18 cellular contexts compared by ENCODE assay signal in genomic region chrX:153474266-153474665, GRCh38. TPM values are rescaled to one million over a fixed set of nuclear protein-coding genes. Genes with fewer than 3 reads are reported as not detected.
DNase-seq lines count a peak whose midpoint lies in the region; FAIRE-seq and TF ChIP-seq lines count a peak whose summit lies in the region.
"Had no signal": no experiment of that assay in that cellular context is flagged by ENCODE, and none has a peak within 500 bp of the region (broad histone marks: within the 10 kb centered on the region; RNA-seq: fewer than 3 reads in every experiment).

No MANE protein-coding gene starts in this region.

- H3K18ac ChIP-seq in H1 (ENCODE audit: extremely low read depth, low read length): no peak overlapping the region

- no peaks in the 10 kb centered on the region for H3K9me2 ChIP-seq in SK-N-SH

- no peak overlapping the region for H2AFZ ChIP-seq in H1 (ENCODE audit: low read length)
- H2AFZ ChIP-seq in SK-N-SH (ENCODE audit: low read depth): no peak overlapping the region

- H3K36me3 ChIP-seq in H1 (ENCODE audit: control insufficient read depth in 2 of 4, insufficient read depth in 4 of 4, low read length in 3 of 4) (no peaks in the 10 kb centered on the region), stomach (no peaks in the 10 kb centered on the region), SK-N-SH (replicated peaks in 1 of 2; ENCODE audit: control insufficient read depth in 1 of 2, insufficient read depth in 2 of 2, low read length in 1 of 2) (no peaks in the 10 kb centered on the region)
- H3K36me3 ChIP-seq: colonic mucosa, WERI-Rb-1 had no signal

- no peak overlapping the region for H2BK120ac ChIP-seq in H1 (replicated peaks; ENCODE audit: low read depth, low read length)

- CTCF ChIA-PET in H1 (lab: Charles Lee; ENCODE audit: partially characterized antibody): interaction anchor here (1.2 to 7.6 kb wide), 4 partner anchors 9 to 34 kb away, joined by 3 to 84 read pairs (median 40); partner anchors contain the start of gene BGN
- CTCF ChIA-PET in SK-N-SH (lab: Yijun Ruan, JAX): interaction anchor here (1.0 to 11.6 kb wide), 6 partner anchors 13 to 194 kb away, joined by 3 to 203 read pairs (median 18); partner anchors contain the start of gene BGN

- no peak overlapping the region for H4K91ac ChIP-seq in H1 (replicated peaks; ENCODE audit: insufficient read length, low read length)

- H3K9me3 Mint-ChIP-seq in activated T-cell treated with anti-CD3 and anti-CD28 coated beads, Interleukin-2, amount 50 U/mL, for 24 hours: no peaks in the 10 kb centered on the region
- H3K9me3 Mint-ChIP-seq: type B pancreatic cell had no signal

- no peak for TF ChIP-seq EP300 in H1 (IDR thresholded peaks at IDR 0.05; ENCODE audit: borderline replicate concordance in 1 of 2, low read depth in 2 of 2, low read length in 2 of 2)
- no peak for TF ChIP-seq EP300 in stomach (IDR thresholded peaks at IDR 0.05)
- no peak for TF ChIP-seq EP300 in SK-N-SH (IDR thresholded peaks at IDR 0.05; ENCODE audit: borderline replicate concordance in 1 of 2, low read depth in 1 of 2, low read length in 1 of 2)

- intact Hi-C loops in stomach (cut with DNase I; ENCODE audit: low total_unique reads): no loop called here

- H3K4me1 ChIP-seq in H1 (replicated peaks in 1 of 4; ENCODE audit: control insufficient read depth in 3 of 4, insufficient read depth in 4 of 4, low read length in 3 of 4) (peaks cover 0 to 19% (median 5%) of the 10 kb centered on the region in 4 experiments; a peak in 3 of 7 replicates), stomach (peaks cover 0 to 23% (median 16%) of the 10 kb centered on the region in 4 donors), SK-N-SH (ENCODE audit: control insufficient read depth in 1 of 2, insufficient read depth in 2 of 2, low read depth in 1 of 2, low read length in 1 of 2) (peaks cover 21 to 37% of the 10 kb centered on the region in 2 experiments; a peak in 3 of 4 replicates)
- H3K4me1 ChIP-seq: colonic mucosa had no signal

- TF ChIP-seq POLR2A in H1 (IDR thresholded peaks at IDR 0.05; ENCODE audit: control extremely low read depth in 1 of 2, low read depth in 2 of 2, low read length in 2 of 2) (no peak), stomach (IDR thresholded peaks at IDR 0.05) (no peak)

- no peak overlapping the region for H3K4me3 Mint-ChIP-seq in activated T-cell treated with anti-CD3 and anti-CD28 coated beads, Interleukin-2, amount 50 U/mL, for 24 hours
- H3K4me3 Mint-ChIP-seq: type B pancreatic cell had no signal

- no peak overlapping the region for H3K27ac Mint-ChIP-seq in activated T-cell treated with anti-CD3 and anti-CD28 coated beads, Interleukin-2, amount 50 U/mL, for 24 hours
- H3K27ac Mint-ChIP-seq: type B pancreatic cell had no signal

- H3K79me2 ChIP-seq in H1 (ENCODE audit: control insufficient read depth in 1 of 2, insufficient read depth in 2 of 2, low read length in 2 of 2): peaks cover 0 to 4% of the 10 kb centered on the region in 2 experiments; a peak in 1 of 4 replicates
- peaks cover 7% of the 10 kb centered on the region for H3K79me2 ChIP-seq in SK-N-SH (ENCODE audit: insufficient read depth)

- H4K20me1 ChIP-seq in H1 (replicated peaks in 1 of 2; ENCODE audit: control insufficient read depth in 1 of 2, insufficient read depth in 2 of 2, low read length in 2 of 2) (peaks cover 0 to 1% of the 10 kb centered on the region in 2 experiments), SK-N-SH (ENCODE audit: insufficient read depth) (no peaks in the 10 kb centered on the region)

- 83% methylated on average over 5 of the region's 10 CpGs; no CpG with 5 or more reads in 1 of the 2 experiments for WGBS in H1 (ENCODE audit: extremely low coverage in 1 of 2, insufficient coverage in 1 of 2, insufficient read length in 1 of 2, insufficient replicate concordance in 2 of 2, low coverage in 1 of 2, low lambda C conversion rate in 2 of 2, missing lambda C conversion rate in 1 of 2), 2 experiments
- 76 to 98% (median 82%) methylated on average over 5 to 10 of the region's 10 CpGs; no CpG with 5 or more reads in 1 of the 5 donors for WGBS in stomach, 5 donors
- WGBS in SK-N-SH (ENCODE audit: low lambda C conversion rate): 82% methylated on average over 9 of the region's 10 CpGs

- peak; percentile 40 for DNase-seq in activated T-cell treated with anti-CD3 and anti-CD28 coated beads, Interleukin-2, amount 50 U/mL, for 24 hours
- DNase-seq in activated T-cell treated with anti-CD3 and anti-CD28 coated beads for 4 hours (no peak), H1 (ENCODE audit: low read depth in 1 of 2, low spot score in 2 of 2) (no peak), stomach (no peak), SK-N-SH (no peak), SIG-M5 (lab: John Stamatoyannopoulos, UW) (no peak)
- DNase-seq: NCI-H1105, NCI-H748 treated with DMSO at 0.1 percent for 48 hours, SW 1271, WERI-Rb-1 had no signal

- peaks cover 13% of the 10 kb centered on the region for H3K27me3 Mint-ChIP-seq in activated T-cell treated with anti-CD3 and anti-CD28 coated beads, Interleukin-2, amount 50 U/mL, for 24 hours
- H3K27me3 Mint-ChIP-seq: type B pancreatic cell had no signal

- H2BK20ac ChIP-seq in H1 (ENCODE audit: low read length): no peak overlapping the region

- no peak overlapping the region for H3K23ac ChIP-seq in H1 (ENCODE audit: insufficient read length)

- H3K14ac ChIP-seq in H1 (ENCODE audit: insufficient read length): no peak overlapping the region

- H4K5ac ChIP-seq in H1 (ENCODE audit: insufficient read length, low read depth, low read length): no peak overlapping the region

- H3K4me3 ChIP-seq in H1 (ENCODE audit: extremely low read depth in 1 of 4, insufficient read depth in 2 of 4, low read depth in 3 of 4, low read length in 4 of 4) (no peak overlapping the region), stomach (peak overlapping the region in 3 of 4 donors; percentile 29 to 32 (median 32)), SK-N-SH (ENCODE audit: low read depth in 2 of 2, low read length in 1 of 2) (no peak overlapping the region)

- no peak for FAIRE-seq in H1 (lab: Jason Lieb, UNC)
- FAIRE-seq: RCC 7860 had no signal

- peaks cover 4% of the 10 kb centered on the region for H3K4me1 Mint-ChIP-seq in activated T-cell treated with anti-CD3 and anti-CD28 coated beads, Interleukin-2, amount 50 U/mL, for 24 hours (ENCODE audit: low read depth)

- H3K27me3 ChIP-seq in H1 (replicated peaks in 1 of 4; ENCODE audit: control insufficient read depth in 3 of 4, extremely low read depth in 1 of 4, insufficient read depth in 3 of 4, low read length in 3 of 4) (peaks cover 5 to 24% (median 18%) of the 10 kb centered on the region in 4 experiments; a peak in 6 of 7 replicates), stomach (peaks cover 0 to 5% (median 4%) of the 10 kb centered on the region in 3 donors), SK-N-SH (ENCODE audit: insufficient read depth) (no peaks in the 10 kb centered on the region)
- H3K27me3 ChIP-seq: colonic mucosa had no signal

- TF ChIP-seq RAD21 in H1 (IDR thresholded peaks at IDR 0.05 in 1 of 2, conservative IDR thresholded peaks at IDR 0.05 in 1 of 2; ENCODE audit: low read depth in 2 of 2, low read length in 2 of 2): no peak
- no peak for TF ChIP-seq RAD21 in SK-N-SH (IDR thresholded peaks at IDR 0.05; ENCODE audit: low read length)

- H2BK5ac ChIP-seq in H1 (ENCODE audit: low read depth, low read length): no peak overlapping the region

- H3K27ac ChIP-seq in H1 (ENCODE audit: low read depth, low read length): no peak overlapping the region
- H3K27ac ChIP-seq in stomach: no peak overlapping the region
- H3K27ac ChIP-seq in SK-N-SH (ENCODE audit: low read depth in 2 of 2, low read length in 1 of 2): no peak overlapping the region; a peak in 1 of 4 replicates
- H3K27ac ChIP-seq: colonic mucosa, WERI-Rb-1 had no signal

- peaks cover 6% of the 10 kb centered on the region for H3K36me3 Mint-ChIP-seq in activated T-cell treated with anti-CD3 and anti-CD28 coated beads, Interleukin-2, amount 50 U/mL, for 24 hours (ENCODE audit: low read depth)
- H3K36me3 Mint-ChIP-seq: CD14-positive monocyte, type B pancreatic cell had no signal

- no peak overlapping the region for H3K9ac ChIP-seq in H1 (replicated peaks in 1 of 4; ENCODE audit: extremely low read depth in 1 of 4, low read depth in 3 of 4, low read length in 3 of 4)
- no peak overlapping the region for H3K9ac ChIP-seq in SK-N-SH

- H2AK5ac ChIP-seq in H1 (ENCODE audit: low read depth, low read length): no peak overlapping the region

- peak overlapping the region; percentile 85 for H4K8ac ChIP-seq in H1 (ENCODE audit: extremely low read depth, insufficient read depth, low read length)

- no peak overlapping the region for H2BK15ac ChIP-seq in H1 (ENCODE audit: low read length)

- no peaks in the 10 kb centered on the region; the same call in 1 of the 2 replicates for H3K79me1 ChIP-seq in H1 (ENCODE audit: low read depth, low read length)

- no peak for TF ChIP-seq CTCF in H1 (IDR thresholded peaks at IDR 0.05; ENCODE audit: control extremely low read depth in 1 of 3, insufficient read depth in 1 of 3, low read depth in 1 of 3, low read length in 3 of 3)
- TF ChIP-seq CTCF in stomach (IDR thresholded peaks at IDR 0.05): no peak
- TF ChIP-seq CTCF in SK-N-SH (IDR thresholded peaks at IDR 0.05): no peak

- H2BK12ac ChIP-seq in H1 (ENCODE audit: low read depth, low read length): 0 out of 2 replicates have a peak overlapping the region, but pooled peaks have one; percentile 50

- no peak overlapping the region for H3K4ac ChIP-seq in H1 (replicated peaks; ENCODE audit: insufficient read length, low read depth, low read length)

- POLR2A ChIA-PET in H1 (lab: Charles Lee; ENCODE audit: partially characterized antibody): interaction anchor here (1.5 kb wide), 1 partner anchor 18 kb away, joined by 4 read pairs; no protein-coding TSS in a partner anchor
- POLR2A ChIA-PET in SK-N-SH (lab: Yijun Ruan, JAX): no interaction called here

- no peaks in the 10 kb centered on the region for H3F3A ChIP-seq in SK-N-SH (replicated peaks; ENCODE audit: insufficient read depth)

- H3K56ac ChIP-seq in H1 (replicated peaks; ENCODE audit: insufficient read length, low read depth, low read length): no peak overlapping the region

- peaks cover 5% of the 10 kb centered on the region; the same call in 1 of the 2 replicates for H3K23me2 ChIP-seq in H1 (ENCODE audit: low read depth, low read length)

- H3K9me3 ChIP-seq in H1 (ENCODE audit: insufficient read depth in 2 of 2, low read depth in 1 of 2, low read length in 1 of 2): no peaks in the 10 kb centered on the region
- no peaks in the 10 kb centered on the region for H3K9me3 ChIP-seq in stomach
- no peaks in the 10 kb centered on the region for H3K9me3 ChIP-seq in SK-N-SH
- H3K9me3 ChIP-seq: colonic mucosa had no signal

- H3K4me2 ChIP-seq in H1 (ENCODE audit: insufficient read depth in 1 of 2, low read depth in 2 of 2, low read length in 2 of 2) (peak overlapping the region in 1 of 2 experiments; percentile 49; a peak in 1 of 4 replicates), SK-N-SH (no peak overlapping the region)

RNA-seq across cellular contexts. Expression of gene HAUS7, which starts 3.9 kb away (rescaled TPM):
- 53.4 and 54.0 TPM in 2 replicates for total RNA-seq in H1 (2021; fragmentation: NEBNext Ultra II Directional; extraction: Animal tissue kit (Norgen Biotek cat#: 25700))
- polyA plus RNA-seq in H1 (2011; rRNA removed): 45.4 and 56.9 TPM in 2 replicates
- polyA plus RNA-seq in H1 (2011; cell fraction: cytosol; rRNA removed): 55.1 TPM
- polyA plus RNA-seq in H1 (2011; cell fraction: nucleus; rRNA removed): 89.9 TPM
- polyA plus RNA-seq in H1 (2012, experiment 1 of 2): 22.9 to 64.8 TPM (median 56.1 TPM) in 4 replicates
- 50.9 TPM for polyA plus RNA-seq in H1 (2012, experiment 2 of 2)
- polyA plus RNA-seq in H1 (2013, experiment 1 of 2): 30.3 TPM
- polyA plus RNA-seq in H1 (2013, experiment 2 of 2): 32.6 TPM
- polyA minus RNA-seq in H1 (2011; rRNA and poly(A)+ RNA removed): 30.5 and 30.6 TPM in 2 replicates
- 20.8 TPM for polyA minus RNA-seq in H1 (2011; cell fraction: cytosol; rRNA and poly(A)+ RNA removed)
- 17.5 TPM for polyA minus RNA-seq in H1 (2011; cell fraction: nucleus; rRNA and poly(A)+ RNA removed)
- total RNA-seq in stomach: 10 to 100 TPM in 2 of 5 donors, 1 to 10 TPM in 3; 1.8 to 17.9 (median 6.4) TPM
- 10 to 100 TPM; 31.3 to 75.3 (median 41.7) TPM for polyA plus RNA-seq in stomach
- polyA plus RNA-seq in SK-N-SH (2012; rRNA removed): 27.1 and 39.7 TPM in 2 replicates
- 14.1 and 18.8 TPM in 2 replicates for polyA plus RNA-seq in SK-N-SH (2012; cell fraction: cytosol; rRNA removed)
- 110 and 150 TPM in 2 replicates for polyA plus RNA-seq in SK-N-SH (2012; cell fraction: nucleus; rRNA removed)

RNA-seq across cellular contexts. Expression of gene BGN, which starts 20.5 kb away (rescaled TPM):
- 2.1 and 2.4 TPM in 2 replicates for total RNA-seq in H1 (2021; fragmentation: NEBNext Ultra II Directional; extraction: Animal tissue kit (Norgen Biotek cat#: 25700))
- 1.8 and 2.7 TPM in 2 replicates for polyA plus RNA-seq in H1 (2011; rRNA removed)
- polyA plus RNA-seq in H1 (2011; cell fraction: cytosol; rRNA removed): 0.84 TPM
- polyA plus RNA-seq in H1 (2011; cell fraction: nucleus; rRNA removed): 1.7 TPM
- polyA plus RNA-seq in H1 (2012, experiment 1 of 2): 2.0 to 4.0 TPM (median 2.9 TPM) in 4 replicates
- 3.3 TPM for polyA plus RNA-seq in H1 (2012, experiment 2 of 2)
- polyA plus RNA-seq in H1 (2013, experiment 1 of 2): 9.6 TPM
- polyA plus RNA-seq in H1 (2013, experiment 2 of 2): 9.3 TPM
- 0.95 and 1.4 TPM in 2 replicates for polyA minus RNA-seq in H1 (2011; rRNA and poly(A)+ RNA removed)
- polyA minus RNA-seq in H1 (2011; cell fraction: cytosol; rRNA and poly(A)+ RNA removed): 2.4 TPM
- polyA minus RNA-seq in H1 (2011; cell fraction: nucleus; rRNA and poly(A)+ RNA removed): 1.6 TPM
- total RNA-seq in stomach: 10 to 100 TPM in 3 of 5 donors, 1 to 10 TPM in 2; 6.2 to 64.3 (median 21.9) TPM
- polyA plus RNA-seq in stomach: 10 to 100 TPM in 2 of 3 donors, 1 to 10 TPM in 1; 9.3 to 22.7 (median 10.5) TPM
- polyA plus RNA-seq in SK-N-SH (2012; rRNA removed): 15.2 and 28.9 TPM in 2 replicates
- 15.1 and 23.4 TPM in 2 replicates for polyA plus RNA-seq in SK-N-SH (2012; cell fraction: cytosol; rRNA removed)
- polyA plus RNA-seq in SK-N-SH (2012; cell fraction: nucleus; rRNA removed): 14.3 and 14.9 TPM in 2 replicates
- total RNA-seq: A172; activated CD8-positive, alpha-beta memory T cell treated with anti-CD3 and anti-CD28 coated beads for 36 hours had no signal
- polyA plus RNA-seq: CD14-positive monocyte had no signal

RNA-seq across cellular contexts. Expression of gene TREX2, which starts 28.4 kb away (rescaled TPM):
- 0.69 and 0.71 TPM in 2 replicates for total RNA-seq in H1 (2021; fragmentation: NEBNext Ultra II Directional; extraction: Animal tissue kit (Norgen Biotek cat#: 25700))
- 0.80 and 1.5 TPM in 2 replicates for polyA plus RNA-seq in H1 (2011; rRNA removed)
- 0.79 TPM for polyA plus RNA-seq in H1 (2011; cell fraction: cytosol; rRNA removed)
- 4.4 TPM for polyA plus RNA-seq in H1 (2011; cell fraction: nucleus; rRNA removed)
- 0.30 to 0.61 TPM (median 0.49 TPM) in 4 replicates for polyA plus RNA-seq in H1 (2012, experiment 1 of 2)
- 0.68 TPM for polyA plus RNA-seq in H1 (2012, experiment 2 of 2)
- 0.39 TPM for polyA plus RNA-seq in H1 (2013, experiment 1 of 2)
- 0.31 TPM for polyA plus RNA-seq in H1 (2013, experiment 2 of 2)
- 0.22 and 0.38 TPM in 2 replicates for polyA minus RNA-seq in H1 (2011; rRNA and poly(A)+ RNA removed)
- polyA minus RNA-seq in H1 (2011; cell fraction: cytosol; rRNA and poly(A)+ RNA removed): 2.0 TPM
- polyA minus RNA-seq in H1 (2011; cell fraction: nucleus; rRNA and poly(A)+ RNA removed): 5.1 TPM
- total RNA-seq in stomach: 10 to 100 TPM in 1 of 5 donors, 1 to 10 TPM in 2, not detected in 2; 2.2 to 13.3 (median 5.1) TPM
- polyA plus RNA-seq in stomach: 1 to 10 TPM in 1 of 3 donors, under 1 TPM in 1, not detected in 1; 0.62 to 1.2 TPM
- polyA plus RNA-seq in SK-N-SH (2012; rRNA removed): 0.76 and 0.78 TPM in 2 replicates
- 0.08 and 0.20 TPM in 2 replicates for polyA plus RNA-seq in SK-N-SH (2012; cell fraction: cytosol; rRNA removed)
- 4.0 and 6.6 TPM in 2 replicates for polyA plus RNA-seq in SK-N-SH (2012; cell fraction: nucleus; rRNA removed)
- polyA plus RNA-seq: CD14-positive monocyte had no signal

RNA-seq across cellular contexts. Expression of gene ATP2B3, which starts 43.2 kb away (rescaled TPM):
- 0.15 and 0.19 TPM in 2 replicates for total RNA-seq in H1 (2021; fragmentation: NEBNext Ultra II Directional; extraction: Animal tissue kit (Norgen Biotek cat#: 25700))
- polyA plus RNA-seq in H1 (2011; rRNA removed) (0.14 and 0.24 TPM in 2 replicates), stomach (under 1 TPM in 1 of 3 donors, not detected in 2; 0.03 TPM), SK-N-SH (2012; rRNA removed) (0.16 and 0.18 TPM in 2 replicates)
- polyA plus RNA-seq in H1 (2011; cell fraction: cytosol; rRNA removed): 0.12 TPM
- polyA plus RNA-seq in H1 (2011; cell fraction: nucleus; rRNA removed): 0.83 TPM
- 0.28 to 0.56 TPM (median 0.32 TPM) in 4 replicates for polyA plus RNA-seq in H1 (2012, experiment 1 of 2)
- polyA plus RNA-seq in H1 (2012, experiment 2 of 2): 0.14 TPM
- polyA plus RNA-seq in H1 (2013, experiment 1 of 2): 0.26 TPM
- polyA plus RNA-seq in H1 (2013, experiment 2 of 2): 0.26 TPM
- 0.24 and 0.25 TPM in 2 replicates for polyA minus RNA-seq in H1 (2011; rRNA and poly(A)+ RNA removed)
- not detected for polyA minus RNA-seq in H1 (2011; cell fraction: cytosol; rRNA and poly(A)+ RNA removed)
- polyA minus RNA-seq in H1 (2011; cell fraction: nucleus; rRNA and poly(A)+ RNA removed): 0.10 TPM
- under 1 TPM in 1 of 5 donors, not detected in 4; 0.55 TPM for total RNA-seq in stomach
- 0.06 and 0.41 TPM in 2 replicates for polyA plus RNA-seq in SK-N-SH (2012; cell fraction: cytosol; rRNA removed)
- 0.38 and 0.42 TPM in 2 replicates for polyA plus RNA-seq in SK-N-SH (2012; cell fraction: nucleus; rRNA removed)
- total RNA-seq: A172; activated CD8-positive, alpha-beta memory T cell treated with anti-CD3 and anti-CD28 coated beads for 36 hours; Daoy had no signal
- polyA plus RNA-seq: CD14-positive monocyte, esophagus had no signal

Comparison
In these comparisons a context has a peak if more than half of its experiments do, and no peak if none do; other contexts are left out.
1. H3K4me3 ChIP-seq: peak in stomach (3 of 4); none in H1 (0 of 4) and SK-N-SH (0 of 2).